In genomic region chr1:211416628-211417323, GRCh38 we compare ENCODE assay signal across 8 cellular contexts.
DNase-seq lines count a peak whose midpoint lies in the region; ATAC-seq and TF ChIP-seq lines count a peak whose summit lies in the region.
"Not testable (repeated sequence)": the region's sequence is repeated elsewhere in the genome, so short reads cannot be mapped to it uniquely, and the experiment has no call there.

No MANE protein-coding gene starts in this region.

- H3K9me3 Mint-ChIP-seq in natural killer cell, result not testable (repeated sequence)

- DNase-seq in DMS53 treated with DMSO at 0.1 percent for 48 hours (lab: John Stamatoyannopoulos, UW; ENCODE audit: unreplicated experiment) (peak; percentile 23), HT1080 (ENCODE audit: low read depth) (peak; percentile 73), foreskin fibroblast (peak; percentile 56 to 71), natural killer cell (peak; percentile 43)
- DNase-seq in activated naive CD4-positive, alpha-beta T cell treated with anti-CD3 and anti-CD28 coated beads, Interleukin-2, amount 50 U/mL, for 16 hours, result peak; percentile 55
- peak; percentile 21 to 29 for DNase-seq in stimulated activated CD8-positive, alpha-beta memory T cell treated with anti-CD3 and anti-CD28 coated beads, Interleukin-7, amount 100 ng/mL, for 48 hours (ENCODE audit: extremely low read depth in 1 of 2, low read depth in 1 of 2)

- H2AFZ ChIP-seq in SU-DHL-6 (ENCODE audit: low read depth, low read length, severe bottlenecking), result peak overlapping the region; percentile 29

- ATAC-seq in GM21825 (IDR thresholded peaks at IDR 0.05; ENCODE audit: unreplicated experiment) (peak; percentile 52), natural killer cell (peak; percentile 60 to 68 (median 68))

- H3K27me3 Mint-ChIP-seq in natural killer cell (ENCODE audit: low read depth in 2 of 2), result not testable (repeated sequence)

- H3K27me3 ChIP-seq in SU-DHL-6 (ENCODE audit: low read length), result not testable (repeated sequence)

- H3K4me2 ChIP-seq in SU-DHL-6 (ENCODE audit: low read depth, low read length, poor library complexity, severe bottlenecking), result peak overlapping the region; percentile 53

- H4K20me1 ChIP-seq in SU-DHL-6 (ENCODE audit: low read depth, low read length), result not testable (repeated sequence)

- TF ChIP-seq CTCF in SU-DHL-6 (IDR thresholded peaks at IDR 0.05; ENCODE audit: insufficient read depth, low read length, poor library complexity, severe bottlenecking); foreskin fibroblast (IDR thresholded peaks at IDR 0.05; ENCODE audit: low read depth, low read length); natural killer cell (IDR thresholded peaks at IDR 0.05): not testable (repeated sequence)

- not testable (repeated sequence) for H3F3A ChIP-seq in SU-DHL-6 (ENCODE audit: insufficient read depth)

- H3K79me2 ChIP-seq in SU-DHL-6 (ENCODE audit: insufficient read depth, low read length), result not testable (repeated sequence)

- H3K4me1 Mint-ChIP-seq in natural killer cell, result peaks cover 16 to 19% of the 10 kb centered on the region in 2 donors

- peak overlapping the region; percentile 28 for H3K4me3 ChIP-seq in SU-DHL-6 (ENCODE audit: insufficient read depth, low read length, poor library complexity, severe bottlenecking)
- peak overlapping the region; percentile 31 to 32 for H3K4me3 ChIP-seq in foreskin fibroblast (ENCODE audit: low read depth in 1 of 2, low read length in 2 of 2)

- not testable (repeated sequence) for H3K36me3 Mint-ChIP-seq in natural killer cell

- H3K27ac Mint-ChIP-seq in natural killer cell, result peak overlapping the region; percentile 73 to 83

- H3K27ac ChIP-seq in SU-DHL-6 (ENCODE audit: low read depth, low read length), result peak overlapping the region; percentile 69

- peak overlapping the region; percentile 89 for H3K4me3 Mint-ChIP-seq in natural killer cell

- intact Hi-C loops in natural killer cell (cut with micrococcal nuclease), result not testable (repeated sequence)

- H3K9ac ChIP-seq in SU-DHL-6 (ENCODE audit: low read length), result peak overlapping the region; percentile 33

- not testable (repeated sequence) for H3K9me2 ChIP-seq in SU-DHL-6 (replicated peaks; ENCODE audit: insufficient read depth, low read length)

- not testable (repeated sequence) for H3K9me3 ChIP-seq in SU-DHL-6 (ENCODE audit: insufficient read depth, low read length)

- not testable (repeated sequence) for H3K36me3 ChIP-seq in SU-DHL-6 (ENCODE audit: low read length)

Comparison
In these comparisons a context has a peak if more than half of its experiments do, and no peak if none do; other contexts are left out.
1. Peak in every context shown above with its lines: DNase-seq, ATAC-seq, H3K4me3 ChIP-seq and H3K27ac ChIP-seq.
2. DNase-seq: peak in every context shown above with its lines; median percentile 73 in HT1080; 64 in foreskin fibroblast; 55 in activated naive CD4-positive, alpha-beta T cell treated with anti-CD3 and anti-CD28 coated beads, Interleukin-2, amount 50 U/mL, for 16 hours; 43 in natural killer cell; 25 in stimulated activated CD8-positive, alpha-beta memory T cell treated with anti-CD3 and anti-CD28 coated beads, Interleukin-7, amount 100 ng/mL, for 48 hours; 23 in DMS53 treated with DMSO at 0.1 percent for 48 hours.